1 cellular context compared by ENCODE assay signal in the genomic region with DNA sequence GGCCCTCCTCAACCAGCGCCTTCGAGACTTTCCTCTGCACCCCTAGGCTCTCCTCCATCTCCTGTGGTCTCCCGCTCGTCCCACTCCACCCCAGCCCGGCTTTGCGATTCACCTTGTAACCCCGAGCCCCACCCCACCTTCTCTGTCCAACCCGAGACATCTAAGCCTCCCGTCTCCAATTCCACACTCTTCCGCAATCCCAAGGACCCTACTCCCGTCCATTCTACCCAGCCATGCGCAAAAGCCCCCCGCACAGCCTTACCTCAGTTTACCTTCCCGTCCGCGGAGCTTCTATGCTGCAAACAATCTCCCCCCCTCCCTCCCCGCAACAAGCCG.
TF ChIP-seq lines count a peak whose summit lies in the region.

No MANE protein-coding gene starts in this region.

TF ChIP-seq in K562, 482 proteins besides CTCF, POLR2A, EP300 and RAD21 (continued from another document and continues in another):
- TF ChIP-seq, protein P1, sequence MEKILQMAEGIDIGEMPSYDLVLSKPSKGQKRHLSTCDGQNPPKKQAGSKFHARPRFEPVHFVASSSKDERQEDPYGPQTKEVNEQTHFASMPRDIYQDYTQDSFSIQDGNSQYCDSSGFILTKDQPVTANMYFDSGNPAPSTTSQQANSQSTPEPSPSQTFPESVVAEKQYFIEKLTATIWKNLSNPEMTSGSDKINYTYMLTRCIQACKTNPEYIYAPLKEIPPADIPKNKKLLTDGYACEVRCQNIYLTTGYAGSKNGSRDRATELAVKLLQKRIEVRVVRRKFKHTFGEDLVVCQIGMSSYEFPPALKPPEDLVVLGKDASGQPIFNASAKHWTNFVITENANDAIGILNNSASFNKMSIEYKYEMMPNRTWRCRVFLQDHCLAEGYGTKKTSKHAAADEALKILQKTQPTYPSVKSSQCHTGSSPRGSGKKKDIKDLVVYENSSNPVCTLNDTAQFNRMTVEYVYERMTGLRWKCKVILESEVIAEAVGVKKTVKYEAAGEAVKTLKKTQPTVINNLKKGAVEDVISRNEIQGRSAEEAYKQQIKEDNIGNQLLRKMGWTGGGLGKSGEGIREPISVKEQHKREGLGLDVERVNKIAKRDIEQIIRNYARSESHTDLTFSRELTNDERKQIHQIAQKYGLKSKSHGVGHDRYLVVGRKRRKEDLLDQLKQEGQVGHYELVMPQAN (IDR thresholded peaks at IDR 0.05; ENCODE audit: borderline replicate concordance), result peak; percentile 84
- TF ChIP-seq CHD2 (IDR thresholded peaks at IDR 0.05; ENCODE audit: low read depth, low read length) (no peak), MIER1 (IDR thresholded peaks at IDR 0.05; ENCODE audit: low read depth) (no peak; the same call in 1 of the 2 replicates), DNMT1 (IDR thresholded peaks at IDR 0.05) (no peak), KDM1A (IDR thresholded peaks at IDR 0.05) (no peak), MTA2 (IDR thresholded peaks at IDR 0.05; ENCODE audit: low read depth) (no peak), MTA3 (IDR thresholded peaks at IDR 0.05; ENCODE audit: borderline replicate concordance) (no peak), ZNF41 (CRISPR knock-in tag; conservative IDR thresholded peaks at IDR 0.05) (no peak), POU5F1 (IDR thresholded peaks at IDR 0.05; ENCODE audit: borderline replicate concordance, low read depth, low read length, partially characterized antibody) (no peak), ARHGAP35 (IDR thresholded peaks at IDR 0.05; ENCODE audit: partially characterized antibody) (peak; percentile 6), SRSF9 (IDR thresholded peaks at IDR 0.05; ENCODE audit: borderline replicate concordance, low read depth, low read length) (no peak), MCM2 (IDR thresholded peaks at IDR 0.05; ENCODE audit: low read depth) (no peak), NBN (IDR thresholded peaks at IDR 0.05; ENCODE audit: low read depth) (0 out of 2 replicates have a peak, but pooled peaks have one; percentile 25), MYBL2 (IDR thresholded peaks at IDR 0.05; ENCODE audit: low read depth) (0 out of 2 replicates have a peak, but pooled peaks have one; percentile 19), MYBL2 (CRISPR knock-in tag; IDR thresholded peaks at IDR 0.05; ENCODE audit: borderline replicate concordance) (no peak), ZNF253 (CRISPR knock-in tag; conservative IDR thresholded peaks at IDR 0.05) (no peak), XRCC5 (IDR thresholded peaks at IDR 0.05; ENCODE audit: low read depth, low read length) (no peak), MYNN (IDR thresholded peaks at IDR 0.05) (no peak), MYNN (CRISPR knock-in tag; IDR thresholded peaks at IDR 0.05) (no peak), ZNF408 (CRISPR knock-in tag; IDR thresholded peaks at IDR 0.05; ENCODE audit: low read depth) (no peak), ZSCAN32 (CRISPR knock-in tag; IDR thresholded peaks at IDR 0.05) (peak; percentile 17; the same call in 1 of the 2 replicates), ADNP (tag; IDR thresholded peaks at IDR 0.05) (no peak), NFIC (IDR thresholded peaks at IDR 0.05) (peak; percentile 30; the same call in 1 of the 2 replicates), ZNF75A (CRISPR knock-in tag; IDR thresholded peaks at IDR 0.05) (no peak), PPARD (CRISPR knock-in tag; IDR thresholded peaks at IDR 0.05) (no peak), FOXA3 (CRISPR knock-in tag; conservative IDR thresholded peaks at IDR 0.05 in 1 of 2, IDR thresholded peaks at IDR 0.05 in 1 of 2) (no peak), POLR3A (IDR thresholded peaks at IDR 0.05; ENCODE audit: borderline replicate concordance, extremely low read depth, insufficient read depth, insufficient read length) (no peak), MBD2 (IDR thresholded peaks at IDR 0.05; ENCODE audit: borderline replicate concordance, low read depth) (no peak), KDM4B (IDR thresholded peaks at IDR 0.05; ENCODE audit: borderline replicate concordance in 2 of 2, low read depth in 1 of 2) (no peak), ZKSCAN8 (CRISPR knock-in tag; IDR thresholded peaks at IDR 0.05) (no peak), SIRT6 (IDR thresholded peaks at IDR 0.05; ENCODE audit: low read depth, low read length) (no peak), PTRF (tag; IDR thresholded peaks at IDR 0.05) (no peak)
- TF ChIP-seq, protein P2, sequence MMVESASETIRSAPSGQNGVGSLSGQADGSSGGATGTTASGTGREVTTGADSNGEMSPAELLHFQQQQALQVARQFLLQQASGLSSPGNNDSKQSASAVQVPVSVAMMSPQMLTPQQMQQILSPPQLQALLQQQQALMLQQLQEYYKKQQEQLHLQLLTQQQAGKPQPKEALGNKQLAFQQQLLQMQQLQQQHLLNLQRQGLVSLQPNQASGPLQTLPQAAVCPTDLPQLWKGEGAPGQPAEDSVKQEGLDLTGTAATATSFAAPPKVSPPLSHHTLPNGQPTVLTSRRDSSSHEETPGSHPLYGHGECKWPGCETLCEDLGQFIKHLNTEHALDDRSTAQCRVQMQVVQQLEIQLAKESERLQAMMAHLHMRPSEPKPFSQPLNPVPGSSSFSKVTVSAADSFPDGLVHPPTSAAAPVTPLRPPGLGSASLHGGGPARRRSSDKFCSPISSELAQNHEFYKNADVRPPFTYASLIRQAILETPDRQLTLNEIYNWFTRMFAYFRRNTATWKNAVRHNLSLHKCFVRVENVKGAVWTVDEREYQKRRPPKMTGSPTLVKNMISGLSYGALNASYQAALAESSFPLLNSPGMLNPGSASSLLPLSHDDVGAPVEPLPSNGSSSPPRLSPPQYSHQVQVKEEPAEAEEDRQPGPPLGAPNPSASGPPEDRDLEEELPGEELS (CRISPR knock-in tag; IDR thresholded peaks at IDR 0.05; ENCODE audit: borderline replicate concordance), result no peak
- TF ChIP-seq, protein P3, sequence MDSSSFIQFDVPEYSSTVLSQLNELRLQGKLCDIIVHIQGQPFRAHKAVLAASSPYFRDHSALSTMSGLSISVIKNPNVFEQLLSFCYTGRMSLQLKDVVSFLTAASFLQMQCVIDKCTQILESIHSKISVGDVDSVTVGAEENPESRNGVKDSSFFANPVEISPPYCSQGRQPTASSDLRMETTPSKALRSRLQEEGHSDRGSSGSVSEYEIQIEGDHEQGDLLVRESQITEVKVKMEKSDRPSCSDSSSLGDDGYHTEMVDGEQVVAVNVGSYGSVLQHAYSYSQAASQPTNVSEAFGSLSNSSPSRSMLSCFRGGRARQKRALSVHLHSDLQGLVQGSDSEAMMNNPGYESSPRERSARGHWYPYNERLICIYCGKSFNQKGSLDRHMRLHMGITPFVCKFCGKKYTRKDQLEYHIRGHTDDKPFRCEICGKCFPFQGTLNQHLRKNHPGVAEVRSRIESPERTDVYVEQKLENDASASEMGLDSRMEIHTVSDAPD (CRISPR knock-in tag; IDR thresholded peaks at IDR 0.05), result no peak
- TF ChIP-seq, protein P4, sequence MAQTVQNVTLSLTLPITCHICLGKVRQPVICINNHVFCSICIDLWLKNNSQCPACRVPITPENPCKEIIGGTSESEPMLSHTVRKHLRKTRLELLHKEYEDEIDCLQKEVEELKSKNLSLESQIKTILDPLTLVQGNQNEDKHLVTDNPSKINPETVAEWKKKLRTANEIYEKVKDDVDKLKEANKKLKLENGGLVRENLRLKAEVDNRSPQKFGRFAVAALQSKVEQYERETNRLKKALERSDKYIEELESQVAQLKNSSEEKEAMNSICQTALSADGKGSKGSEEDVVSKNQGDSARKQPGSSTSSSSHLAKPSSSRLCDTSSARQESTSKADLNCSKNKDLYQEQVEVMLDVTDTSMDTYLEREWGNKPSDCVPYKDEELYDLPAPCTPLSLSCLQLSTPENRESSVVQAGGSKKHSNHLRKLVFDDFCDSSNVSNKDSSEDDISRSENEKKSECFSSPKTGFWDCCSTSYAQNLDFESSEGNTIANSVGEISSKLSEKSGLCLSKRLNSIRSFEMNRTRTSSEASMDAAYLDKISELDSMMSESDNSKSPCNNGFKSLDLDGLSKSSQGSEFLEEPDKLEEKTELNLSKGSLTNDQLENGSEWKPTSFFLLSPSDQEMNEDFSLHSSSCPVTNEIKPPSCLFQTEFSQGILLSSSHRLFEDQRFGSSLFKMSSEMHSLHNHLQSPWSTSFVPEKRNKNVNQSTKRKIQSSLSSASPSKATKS (CRISPR knock-in tag; IDR thresholded peaks at IDR 0.05), result no peak
- TF ChIP-seq, protein P5, sequence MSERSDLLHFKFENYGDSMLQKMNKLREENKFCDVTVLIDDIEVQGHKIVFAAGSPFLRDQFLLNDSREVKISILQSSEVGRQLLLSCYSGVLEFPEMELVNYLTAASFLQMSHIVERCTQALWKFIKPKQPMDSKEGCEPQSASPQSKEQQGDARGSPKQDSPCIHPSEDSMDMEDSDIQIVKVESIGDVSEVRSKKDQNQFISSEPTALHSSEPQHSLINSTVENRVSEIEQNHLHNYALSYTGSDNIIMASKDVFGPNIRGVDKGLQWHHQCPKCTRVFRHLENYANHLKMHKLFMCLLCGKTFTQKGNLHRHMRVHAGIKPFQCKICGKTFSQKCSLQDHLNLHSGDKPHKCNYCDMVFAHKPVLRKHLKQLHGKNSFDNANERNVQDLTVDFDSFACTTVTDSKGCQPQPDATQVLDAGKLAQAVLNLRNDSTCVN (CRISPR knock-in tag; IDR thresholded peaks at IDR 0.05), result peak; percentile 83; the same call in 1 of the 2 replicates
- TF ChIP-seq, protein P6, sequence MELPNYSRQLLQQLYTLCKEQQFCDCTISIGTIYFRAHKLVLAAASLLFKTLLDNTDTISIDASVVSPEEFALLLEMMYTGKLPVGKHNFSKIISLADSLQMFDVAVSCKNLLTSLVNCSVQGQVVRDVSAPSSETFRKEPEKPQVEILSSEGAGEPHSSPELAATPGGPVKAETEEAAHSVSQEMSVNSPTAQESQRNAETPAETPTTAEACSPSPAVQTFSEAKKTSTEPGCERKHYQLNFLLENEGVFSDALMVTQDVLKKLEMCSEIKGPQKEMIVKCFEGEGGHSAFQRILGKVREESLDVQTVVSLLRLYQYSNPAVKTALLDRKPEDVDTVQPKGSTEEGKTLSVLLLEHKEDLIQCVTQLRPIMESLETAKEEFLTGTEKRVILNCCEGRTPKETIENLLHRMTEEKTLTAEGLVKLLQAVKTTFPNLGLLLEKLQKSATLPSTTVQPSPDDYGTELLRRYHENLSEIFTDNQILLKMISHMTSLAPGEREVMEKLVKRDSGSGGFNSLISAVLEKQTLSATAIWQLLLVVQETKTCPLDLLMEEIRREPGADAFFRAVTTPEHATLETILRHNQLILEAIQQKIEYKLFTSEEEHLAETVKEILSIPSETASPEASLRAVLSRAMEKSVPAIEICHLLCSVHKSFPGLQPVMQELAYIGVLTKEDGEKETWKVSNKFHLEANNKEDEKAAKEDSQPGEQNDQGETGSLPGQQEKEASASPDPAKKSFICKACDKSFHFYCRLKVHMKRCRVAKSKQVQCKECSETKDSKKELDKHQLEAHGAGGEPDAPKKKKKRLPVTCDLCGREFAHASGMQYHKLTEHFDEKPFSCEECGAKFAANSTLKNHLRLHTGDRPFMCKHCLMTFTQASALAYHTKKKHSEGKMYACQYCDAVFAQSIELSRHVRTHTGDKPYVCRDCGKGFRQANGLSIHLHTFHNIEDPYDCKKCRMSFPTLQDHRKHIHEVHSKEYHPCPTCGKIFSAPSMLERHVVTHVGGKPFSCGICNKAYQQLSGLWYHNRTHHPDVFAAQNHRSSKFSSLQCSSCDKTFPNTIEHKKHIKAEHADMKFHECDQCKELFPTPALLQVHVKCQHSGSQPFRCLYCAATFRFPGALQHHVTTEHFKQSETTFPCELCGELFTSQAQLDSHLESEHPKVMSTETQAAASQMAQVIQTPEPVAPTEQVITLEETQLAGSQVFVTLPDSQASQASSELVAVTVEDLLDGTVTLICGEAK (IDR thresholded peaks at IDR 0.05), result no peak
- TF ChIP-seq, protein P6 (CRISPR knock-in tag; IDR thresholded peaks at IDR 0.05), result no peak
- TF ChIP-seq, protein P7, sequence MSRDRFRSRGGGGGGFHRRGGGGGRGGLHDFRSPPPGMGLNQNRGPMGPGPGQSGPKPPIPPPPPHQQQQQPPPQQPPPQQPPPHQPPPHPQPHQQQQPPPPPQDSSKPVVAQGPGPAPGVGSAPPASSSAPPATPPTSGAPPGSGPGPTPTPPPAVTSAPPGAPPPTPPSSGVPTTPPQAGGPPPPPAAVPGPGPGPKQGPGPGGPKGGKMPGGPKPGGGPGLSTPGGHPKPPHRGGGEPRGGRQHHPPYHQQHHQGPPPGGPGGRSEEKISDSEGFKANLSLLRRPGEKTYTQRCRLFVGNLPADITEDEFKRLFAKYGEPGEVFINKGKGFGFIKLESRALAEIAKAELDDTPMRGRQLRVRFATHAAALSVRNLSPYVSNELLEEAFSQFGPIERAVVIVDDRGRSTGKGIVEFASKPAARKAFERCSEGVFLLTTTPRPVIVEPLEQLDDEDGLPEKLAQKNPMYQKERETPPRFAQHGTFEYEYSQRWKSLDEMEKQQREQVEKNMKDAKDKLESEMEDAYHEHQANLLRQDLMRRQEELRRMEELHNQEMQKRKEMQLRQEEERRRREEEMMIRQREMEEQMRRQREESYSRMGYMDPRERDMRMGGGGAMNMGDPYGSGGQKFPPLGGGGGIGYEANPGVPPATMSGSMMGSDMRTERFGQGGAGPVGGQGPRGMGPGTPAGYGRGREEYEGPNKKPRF (IDR thresholded peaks at IDR 0.05; ENCODE audit: low read depth, low read length), result no peak
- TF ChIP-seq, protein P8, sequence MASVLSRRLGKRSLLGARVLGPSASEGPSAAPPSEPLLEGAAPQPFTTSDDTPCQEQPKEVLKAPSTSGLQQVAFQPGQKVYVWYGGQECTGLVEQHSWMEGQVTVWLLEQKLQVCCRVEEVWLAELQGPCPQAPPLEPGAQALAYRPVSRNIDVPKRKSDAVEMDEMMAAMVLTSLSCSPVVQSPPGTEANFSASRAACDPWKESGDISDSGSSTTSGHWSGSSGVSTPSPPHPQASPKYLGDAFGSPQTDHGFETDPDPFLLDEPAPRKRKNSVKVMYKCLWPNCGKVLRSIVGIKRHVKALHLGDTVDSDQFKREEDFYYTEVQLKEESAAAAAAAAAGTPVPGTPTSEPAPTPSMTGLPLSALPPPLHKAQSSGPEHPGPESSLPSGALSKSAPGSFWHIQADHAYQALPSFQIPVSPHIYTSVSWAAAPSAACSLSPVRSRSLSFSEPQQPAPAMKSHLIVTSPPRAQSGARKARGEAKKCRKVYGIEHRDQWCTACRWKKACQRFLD (CRISPR knock-in tag; IDR thresholded peaks at IDR 0.05), result no peak
